In genomic region chr12:108438687-108439086, GRCh38 we compare ENCODE assay signal across 28 cellular contexts.
"Had no signal": no experiment of that assay in that cellular context is flagged by ENCODE, and none has a peak within 500 bp of the region (broad histone marks: within the 10 kb centered on the region; RNA-seq: fewer than 3 reads in every experiment).

No MANE protein-coding gene starts in this region.

- H3K27me3 ChIP-seq: colonic mucosa, esophagus squamous epithelium, foreskin keratinocyte, gastrocnemius medialis, gastroesophageal sphincter had no signal

- H3K36me3 ChIP-seq: colonic mucosa, esophagus muscularis mucosa, esophagus squamous epithelium, gastrocnemius medialis, gastroesophageal sphincter, heart left ventricle, heart right ventricle had no signal

- H3K4me1 ChIP-seq: colonic mucosa, esophagus muscularis mucosa, foreskin keratinocyte, gastrocnemius medialis, gastroesophageal sphincter had no signal

- DNase-seq: colonic mucosa; cortex of kidney; dermis blood vessel endothelial cell; dorsolateral prefrontal cortex; effector CD4-positive, alpha-beta T cell; effector CD8-positive, alpha-beta T cell; effector memory CD4-positive, alpha-beta T cell; effector memory CD8-positive, alpha-beta T cell; endodermal cell; erythroblast; esophagus squamous epithelium; foreskin fibroblast; foreskin keratinocyte; foreskin melanocyte; gastrocnemius medialis; glutamatergic neuron; head of caudate nucleus; heart left ventricle; heart right ventricle had no signal

- H3K9me3 ChIP-seq: colonic mucosa, esophagus muscularis mucosa, esophagus squamous epithelium, gastrocnemius medialis, gastroesophageal sphincter, heart left ventricle, heart right ventricle had no signal

- H3K4me3 ChIP-seq: colonic mucosa, coronary artery, dorsolateral prefrontal cortex, esophagus muscularis mucosa, esophagus squamous epithelium, gastrocnemius medialis, gastroesophageal sphincter, heart left ventricle, heart right ventricle had no signal

- H3K27ac ChIP-seq: colonic mucosa, coronary artery, dorsolateral prefrontal cortex, epithelial cell of prostate, esophagus muscularis mucosa, esophagus squamous epithelium, foreskin keratinocyte, gastrocnemius medialis, gastroesophageal sphincter, heart left ventricle, heart right ventricle had no signal

- FAIRE-seq: colon, endometrium, endothelial cell of umbilical vein, frontal cortex had no signal

- ATAC-seq: effector memory CD8-positive, alpha-beta T cell; esophagus mucosa; foreskin keratinocyte; gastrocnemius medialis; gastroesophageal sphincter; heart left ventricle had no signal
